Comparison of ENCODE assay signal across 2 cellular contexts in genomic region chr1:155320252-155320651, GRCh38.
TF ChIP-seq lines count a peak whose summit lies in the region.

No MANE protein-coding gene starts in this region.

TF ChIP-seq in H1, 55 proteins besides CTCF, POLR2A, EP300 and RAD21:
- TF ChIP-seq YY1 (IDR thresholded peaks at IDR 0.05; ENCODE audit: low read depth, low read length) (no peak), USF2 (IDR thresholded peaks at IDR 0.05; ENCODE audit: low read length) (no peak), EZH2 (IDR thresholded peaks at IDR 0.05; ENCODE audit: low read depth, low read length, severe bottlenecking) (no peak), SAP30 (IDR thresholded peaks at IDR 0.05; ENCODE audit: insufficient read depth, insufficient replicate concordance, low read length) (no peak)
TF ChIP-seq in H1: peak in this region for 0.

TF ChIP-seq in HEK293T, 16 proteins besides CTCF, POLR2A, EP300 and RAD21:
- TF ChIP-seq FOXK2 (IDR thresholded peaks at IDR 0.05) (no peak), PKNOX1 (IDR thresholded peaks at IDR 0.05) (no peak), L3MBTL2 (conservative IDR thresholded peaks at IDR 0.05) (no peak), ELF4 (IDR thresholded peaks at IDR 0.05) (no peak), FOXA1 (IDR thresholded peaks at IDR 0.05) (no peak), CTBP1 (IDR thresholded peaks at IDR 0.05; ENCODE audit: borderline replicate concordance) (no peak), TARDBP (IDR thresholded peaks at IDR 0.05) (no peak), NFRKB (IDR thresholded peaks at IDR 0.05) (no peak), BHLHE40 (IDR thresholded peaks at IDR 0.05; ENCODE audit: borderline replicate concordance) (no peak)
